15 cellular contexts compared by ENCODE assay signal in genomic region chr12:117876492-117876816, GRCh38.
"Had no signal": no experiment of that assay in that cellular context is flagged by ENCODE, and none has a peak within 500 bp of the region (broad histone marks: within the 10 kb centered on the region; RNA-seq: fewer than 3 reads in every experiment).

No MANE protein-coding gene starts in this region.

- H3K27me3 ChIP-seq: right lobe of liver had no signal

- H3K4me3 Mint-ChIP-seq: activated B cell treated with CpG ODN at 0.5 μM for 24 hours; activated CD4-positive, alpha-beta T cell treated with anti-CD3 and anti-CD28 coated beads, Interleukin-2, amount 10 ng/mL, durations not matched to agents 24 days and 14 days; activated naive CD4-positive, alpha-beta T cell treated with anti-CD3 and anti-CD28 coated beads, Interleukin-2, amount 50 U/mL, for 24 hours; memory B cell; T-helper 1 cell treated with Interleukin-12 subunit alpha and Interleukin-12 subunit beta and Interleukin-4 antibody, amounts not matched to agents 30 μg/mL and 1 μg/mL, for 36 hours had no signal

- H3K4me1 Mint-ChIP-seq: activated naive CD4-positive, alpha-beta T cell treated with anti-CD3 and anti-CD28 coated beads, Interleukin-2, amount 50 U/mL, for 24 hours had no signal

- H3K36me3 ChIP-seq: breast epithelium, heart left ventricle, left ventricle myocardium inferior, neutrophil, prostate gland, right lobe of liver, transverse colon had no signal

- DNase-seq: activated B cell treated with CpG ODN at 0.5 μM for 24 hours, amniotic stem cell, foreskin melanocyte, heart left ventricle, left ventricle myocardium inferior, transverse colon had no signal

- H3K9me3 Mint-ChIP-seq: activated B cell treated with CpG ODN at 0.5 μM for 24 hours; activated CD4-positive, alpha-beta T cell treated with anti-CD3 and anti-CD28 coated beads, Interleukin-2, amount 10 ng/mL, durations not matched to agents 24 days and 14 days; activated naive CD4-positive, alpha-beta T cell treated with anti-CD3 and anti-CD28 coated beads, Interleukin-2, amount 50 U/mL, for 24 hours; memory B cell; T-helper 1 cell treated with Interleukin-12 subunit alpha and Interleukin-12 subunit beta and Interleukin-4 antibody, amounts not matched to agents 30 μg/mL and 1 μg/mL, for 36 hours had no signal

- H3K4me1 ChIP-seq: breast epithelium, left ventricle myocardium inferior, prostate gland, right lobe of liver, transverse colon had no signal

- H3K36me3 Mint-ChIP-seq: activated naive CD4-positive, alpha-beta T cell treated with anti-CD3 and anti-CD28 coated beads, Interleukin-2, amount 50 U/mL, for 24 hours; memory B cell had no signal

- H3K9me3 ChIP-seq: breast epithelium, heart left ventricle, left ventricle myocardium inferior, neutrophil, prostate gland, right lobe of liver, transverse colon had no signal

- FAIRE-seq: kidney had no signal

- H3K27ac ChIP-seq: breast epithelium, heart left ventricle, left ventricle myocardium inferior, neutrophil, prostate gland, right lobe of liver, transverse colon had no signal

- H3K4me3 ChIP-seq: breast epithelium, heart left ventricle, left ventricle myocardium inferior, prostate gland, right lobe of liver, transverse colon had no signal

- H3K27ac Mint-ChIP-seq: activated B cell treated with CpG ODN at 0.5 μM for 24 hours; activated CD4-positive, alpha-beta T cell treated with anti-CD3 and anti-CD28 coated beads, Interleukin-2, amount 10 ng/mL, durations not matched to agents 24 days and 14 days; activated naive CD4-positive, alpha-beta T cell treated with anti-CD3 and anti-CD28 coated beads, Interleukin-2, amount 50 U/mL, for 24 hours; memory B cell; T-helper 1 cell treated with Interleukin-12 subunit alpha and Interleukin-12 subunit beta and Interleukin-4 antibody, amounts not matched to agents 30 μg/mL and 1 μg/mL, for 36 hours had no signal
